Comparison of ENCODE assay signal across 8 cellular contexts in genomic region chr6:92770540-92770939, GRCh38.
"Had no signal": no experiment of that assay in that cellular context is flagged by ENCODE, and none has a peak within 500 bp of the region (broad histone marks: within the 10 kb centered on the region; RNA-seq: fewer than 3 reads in every experiment).

No MANE protein-coding gene starts in this region.

- ATAC-seq: GM12878 had no signal

- FAIRE-seq: G401.6, GM12878, GM12891, GM12892, GM18507, GM19239 had no signal

- H3K4me3 ChIP-seq: GM12878 had no signal

- DNase-seq: GDM1, GF-D8 had no signal
